ENCODE assay signal across 13 cellular contexts in genomic region chr4:5747746-5748365, GRCh38. TPM values are rescaled to one million over a fixed set of nuclear protein-coding genes. Genes with fewer than 3 reads are reported as not detected.
DNase-seq lines count a peak whose midpoint lies in the region; ATAC-seq and TF ChIP-seq lines count a peak whose summit lies in the region.
"Had no signal": no experiment of that assay in that cellular context is flagged by ENCODE, and none has a peak within 500 bp of the region (broad histone marks: within the 10 kb centered on the region; RNA-seq: fewer than 3 reads in every experiment).

No MANE protein-coding gene starts in this region.

- H3K4me3 ChIP-seq in gastroesophageal sphincter (no peak overlapping the region), sigmoid colon (no peak overlapping the region)

- no peak for TF ChIP-seq CTCF in gastroesophageal sphincter (IDR thresholded peaks at IDR 0.05)
- TF ChIP-seq CTCF in sigmoid colon (IDR thresholded peaks at IDR 0.05): no peak

- TF ChIP-seq POLR2A in gastroesophageal sphincter (IDR thresholded peaks at IDR 0.05) (no peak), sigmoid colon (IDR thresholded peaks at IDR 0.05) (no peak)

- TF ChIP-seq EP300 in gastroesophageal sphincter (IDR thresholded peaks at IDR 0.05) (no peak), sigmoid colon (IDR thresholded peaks at IDR 0.05) (no peak)

- H3K36me3 ChIP-seq in gastroesophageal sphincter: peaks cover 0 to 97% of the 10 kb centered on the region in 2 donors
- peaks cover 3 to 79% (median 21%) of the 10 kb centered on the region in 4 donors for H3K36me3 ChIP-seq in sigmoid colon

- peak; percentile 94 for DNase-seq in GM04503 (ENCODE audit: low read depth)
- DNase-seq in amniotic stem cell (lab: John Stamatoyannopoulos, UW): peak; percentile 99
- peak; percentile 68 for DNase-seq in sigmoid colon
- DNase-seq in activated CD4-positive, alpha-beta T cell treated with anti-CD3 and anti-CD28 coated beads for 1 hour: no peak
- DNase-seq in activated CD4-positive, alpha-beta T cell treated with anti-CD3 and anti-CD28 coated beads, Interleukin-2, amount 50 U/mL, for 1 hour: no peak
- DNase-seq: DND-41; mesendoderm; NCI-H146; stimulated activated naive CD8-positive, alpha-beta T cell treated with anti-CD3 and anti-CD28 coated beads, Interleukin-15, Interleukin-2, amounts not matched to agents 100 U/mL and 50 U/mL, for 24 hours had no signal

- H3K27ac ChIP-seq in gastroesophageal sphincter (peak overlapping the region in 2 of 4 donors; percentile 37 to 51), sigmoid colon (peak overlapping the region in 1 of 4 donors; percentile 2)

- H3K27me3 ChIP-seq in gastroesophageal sphincter (no peaks in the 10 kb centered on the region), sigmoid colon (no peaks in the 10 kb centered on the region)

- H3K9me3 ChIP-seq in gastroesophageal sphincter (no peaks in the 10 kb centered on the region), sigmoid colon (no peaks in the 10 kb centered on the region)

- intact Hi-C loops in sigmoid colon (cut with DNase I): no loop called here

- WGBS in gastroesophageal sphincter (ENCODE audit: low coverage in 1 of 2), 2 donors: 18 to 20% methylated on average over 9 to 11 of the region's 11 CpGs
- 64 to 73% methylated on average over 11 of the region's 11 CpGs for WGBS in sigmoid colon, 2 donors

- H3K4me1 ChIP-seq in gastroesophageal sphincter (peaks cover 0 to 11% (median 0%) of the 10 kb centered on the region in 3 donors), sigmoid colon (peaks cover 0 to 5% (median 4%) of the 10 kb centered on the region in 4 donors)

- ATAC-seq in gastroesophageal sphincter: peak; percentile 63
- ATAC-seq in HG02885 (IDR thresholded peaks at IDR 0.05; ENCODE audit: poor library complexity, unreplicated experiment): no peak
- no peak for ATAC-seq in GM21423 (IDR thresholded peaks at IDR 0.05; ENCODE audit: unreplicated experiment)
- ATAC-seq: activated T-helper 17 cell treated with anti-CD3 and anti-CD28 coated beads, Interleukin-2, amount 50 U/mL, for 72 hours; stimulated activated naive CD8-positive, alpha-beta T cell treated with anti-CD3 and anti-CD28 coated beads, Interleukin-15, Interleukin-2, amounts not matched to agents 100 U/mL and 50 U/mL, for 24 hours had no signal

RNA-seq across cellular contexts. Expression of gene EVC, which starts 36.9 kb away (rescaled TPM):
- total RNA-seq in gastroesophageal sphincter: 10 to 100 TPM; 17.8 to 53.7 (median 38.1) TPM
- total RNA-seq in sigmoid colon: 10 to 100 TPM; 15.6 to 35.2 (median 24.4) TPM
- polyA plus RNA-seq in sigmoid colon: 1 to 10 TPM in 2 of 3 donors, under 1 TPM in 1; 0.46 to 3.4 (median 1.2) TPM

RNA-seq across cellular contexts. Expression of gene EVC2, which starts 39.5 kb away (rescaled TPM):
- total RNA-seq in gastroesophageal sphincter: 10 to 100 TPM in 2 of 4 donors, 1 to 10 TPM in 2; 9.3 to 16.3 (median 12.4) TPM
- total RNA-seq in sigmoid colon: 10 to 100 TPM in 2 of 4 donors, 1 to 10 TPM in 2; 8.6 to 14.7 (median 10.9) TPM
- polyA plus RNA-seq in sigmoid colon: 1 to 10 TPM in 1 of 3 donors, under 1 TPM in 1, not detected in 1; 0.60 to 1.3 TPM

Comparison
In these comparisons a context has a peak if more than half of its experiments do, and no peak if none do; other contexts are left out.
1. DNase-seq: peak in GM04503 (single experiment), amniotic stem cell (single experiment) and sigmoid colon (single experiment); none in activated CD4-positive, alpha-beta T cell treated with anti-CD3 and anti-CD28 coated beads for 1 hour (single experiment) and activated CD4-positive, alpha-beta T cell treated with anti-CD3 and anti-CD28 coated beads, Interleukin-2, amount 50 U/mL, for 1 hour (single experiment).